15 cellular contexts compared by ENCODE assay signal in genomic region chr1:227888404-227889046, GRCh38. TPM values are rescaled to one million over a fixed set of nuclear protein-coding genes. Genes with fewer than 3 reads are reported as not detected.
DNase-seq lines count a peak whose midpoint lies in the region; ATAC-seq and TF ChIP-seq lines count a peak whose summit lies in the region.
"Had no signal": no experiment of that assay in that cellular context is flagged by ENCODE, and none has a peak within 500 bp of the region (broad histone marks: within the 10 kb centered on the region; RNA-seq: fewer than 3 reads in every experiment).

No MANE protein-coding gene starts in this region.

- peak overlapping the region; percentile 84 for H3K27ac ChIP-seq in lower lobe of right lung
- H3K27ac ChIP-seq: brain microvascular endothelial cell had no signal

- TF ChIP-seq CTCF in activated B cell treated with CpG ODN at 0.5 μM for 24 hours (IDR thresholded peaks at IDR 0.05) (no peak), lower lobe of right lung (IDR thresholded peaks at IDR 0.05) (no peak), type B pancreatic cell (conservative IDR thresholded peaks at IDR 0.05) (no peak)

- no peaks in the 10 kb centered on the region for H3K36me3 Mint-ChIP-seq in activated B cell treated with CpG ODN at 0.5 μM for 24 hours (ENCODE audit: low read depth)
- no peaks in the 10 kb centered on the region for H3K36me3 Mint-ChIP-seq in type B pancreatic cell

- H3K4me3 Mint-ChIP-seq in activated B cell treated with CpG ODN at 0.5 μM for 24 hours (no peak overlapping the region), type B pancreatic cell (no peak overlapping the region)

- intact Hi-C loops in activated B cell treated with CpG ODN at 0.5 μM for 24 hours (cut with micrococcal nuclease) = no loop called here
- intact Hi-C loops in lower lobe of right lung (cut with DNase I) = no loop called here

- CTCF ChIA-PET in activated B cell treated with CpG ODN at 0.5 μM for 24 hours (lab: Charles Lee) = no interaction called here

- H3K4me1 Mint-ChIP-seq in activated B cell treated with CpG ODN at 0.5 μM for 24 hours (peaks cover 5% of the 10 kb centered on the region), type B pancreatic cell (ENCODE audit: unreplicated experiment) (no peaks in the 10 kb centered on the region)

- peak; percentile 10 for DNase-seq in activated naive CD4-positive, alpha-beta T cell treated with anti-CD3 and anti-CD28 coated beads, Interleukin-2, amount 50 U/mL, for 16 hours
- DNase-seq in activated naive CD4-positive, alpha-beta T cell treated with Interleukin-2 at 50 U/mL for 16 hours = no peak
- DNase-seq in activated B cell treated with CpG ODN at 0.5 μM for 24 hours (peak; percentile 15), lower lobe of right lung (peak; percentile 51), type B pancreatic cell (ENCODE audit: extremely low spot score, unreplicated experiment) (peak; percentile 57), SW 1271 (lab: John Stamatoyannopoulos, UW) (no peak)
- no peak for DNase-seq in effector CD8-positive, alpha-beta T cell (lab: John Stamatoyannopoulos, UW)
- DNase-seq: brain microvascular endothelial cell, NCI-H1694, NCI-H774, occipital lobe had no signal

- H3K27me3 Mint-ChIP-seq in activated B cell treated with CpG ODN at 0.5 μM for 24 hours (no peaks in the 10 kb centered on the region), type B pancreatic cell (no peaks in the 10 kb centered on the region)

- no peaks in the 10 kb centered on the region for H3K9me3 ChIP-seq in lower lobe of right lung

- no peak overlapping the region for H3K27ac Mint-ChIP-seq in activated B cell treated with CpG ODN at 0.5 μM for 24 hours
- H3K27ac Mint-ChIP-seq in type B pancreatic cell = no peak overlapping the region
- H3K27ac Mint-ChIP-seq: activated T-helper 2 cell treated with anti-CD3 and anti-CD28 coated beads, Interferon-gamma antibody, Interleukin-2, Interleukin-4, amounts not matched to agents 10 μg/mL and 5 μg/mL and 100 μg/mL, durations not matched to agents 14 hours and 24 hours and 36 hours had no signal

- no peak for ATAC-seq in activated B cell treated with CpG ODN at 0.5 μM for 24 hours (ENCODE audit: low read depth)
- ATAC-seq in lower lobe of right lung = no peak
- no peak for ATAC-seq in GM21619 (IDR thresholded peaks at IDR 0.05; ENCODE audit: unreplicated experiment)
- ATAC-seq: left colon had no signal

- POLR2A ChIA-PET in activated B cell treated with CpG ODN at 0.5 μM for 24 hours (lab: Charles Lee) = no interaction called here

- peaks cover 3% of the 10 kb centered on the region for H3K27me3 ChIP-seq in lower lobe of right lung (ENCODE audit: low read depth)
- H3K27me3 ChIP-seq: brain microvascular endothelial cell had no signal

- H3K9me3 Mint-ChIP-seq in activated B cell treated with CpG ODN at 0.5 μM for 24 hours (no peaks in the 10 kb centered on the region), type B pancreatic cell (no peaks in the 10 kb centered on the region)
- H3K9me3 Mint-ChIP-seq: activated T-helper 2 cell treated with anti-CD3 and anti-CD28 coated beads, Interferon-gamma antibody, Interleukin-2, Interleukin-4, amounts not matched to agents 10 μg/mL and 5 μg/mL and 100 μg/mL, durations not matched to agents 14 hours and 24 hours and 36 hours had no signal

- peaks cover 25% of the 10 kb centered on the region for H3K4me1 ChIP-seq in lower lobe of right lung

- H3K36me3 ChIP-seq in lower lobe of right lung = no peaks in the 10 kb centered on the region
- H3K36me3 ChIP-seq: brain microvascular endothelial cell had no signal

- H3K4me3 ChIP-seq in lower lobe of right lung = no peak overlapping the region

RNA-seq across cellular contexts. Expression of gene WNT9A, which starts 59.2 kb away (rescaled TPM):
- total RNA-seq in activated B cell treated with CpG ODN at 0.5 μM for 24 hours (0.05 TPM in 1 of 2 replicates, not detected in the other), lower lobe of right lung (7.0 TPM), type B pancreatic cell (ENCODE audit: low replicate concordance) (3.0 and 4.3 TPM in 2 replicates)
- total RNA-seq: SK-MEL-5 had no signal

Comparison
In these comparisons a context has a peak if more than half of its experiments do, and no peak if none do; other contexts are left out.
1. DNase-seq: peak in activated naive CD4-positive, alpha-beta T cell treated with anti-CD3 and anti-CD28 coated beads, Interleukin-2, amount 50 U/mL, for 16 hours (single experiment), activated B cell treated with CpG ODN at 0.5 μM for 24 hours (single experiment), lower lobe of right lung (single experiment) and type B pancreatic cell (single experiment); none in activated naive CD4-positive, alpha-beta T cell treated with Interleukin-2 at 50 U/mL for 16 hours (single experiment), SW 1271 (0 of 2) and effector CD8-positive, alpha-beta T cell (single experiment).